In genomic region chr10:3099291-3100092, GRCh38 we compare ENCODE assay signal across 13 cellular contexts. TPM values are rescaled to one million over a fixed set of nuclear protein-coding genes. Genes with fewer than 3 reads are reported as not detected.
A peak's percentile ranks its signal among the peaks of the same experiment; 100 is the strongest.
DNase-seq lines count a peak whose midpoint lies in the region; ATAC-seq and TF ChIP-seq lines count a peak whose summit lies in the region.
"Had no signal": no experiment of that assay in that cellular context is flagged by ENCODE, and none has a peak within 500 bp of the region (broad histone marks: within the 10 kb centered on the region; RNA-seq: fewer than 3 reads in every experiment).

No MANE protein-coding gene starts in this region.

- peaks cover 62% of the 10 kb centered on the region for H3K36me3 Mint-ChIP-seq in activated CD4-positive, alpha-beta T cell treated with anti-CD3 and anti-CD28 coated beads, Interleukin-2, amount 10 ng/mL, durations not matched to agents 24 days and 14 days (ENCODE audit: low read depth)

- in situ Hi-C loops in Panc1 (cut with HindIII; ENCODE audit: low pct_unique_long_range_greater_than_20kb, low sequenced_read_pairs), result no loop called here

- H3K27ac ChIP-seq in Panc1 (ENCODE audit: low read length), result peak overlapping the region; percentile 40; the same call in 1 of the 2 replicates
- H3K27ac ChIP-seq: spleen had no signal

- H3K36me3 ChIP-seq in Panc1 (ENCODE audit: control insufficient read depth, insufficient read depth, low read length), result peaks cover 7% of the 10 kb centered on the region

- peaks cover 25% of the 10 kb centered on the region for H3K4me1 Mint-ChIP-seq in activated CD4-positive, alpha-beta T cell treated with anti-CD3 and anti-CD28 coated beads, Interleukin-2, amount 10 ng/mL, durations not matched to agents 24 days and 14 days

- no peak overlapping the region for H3K4me3 Mint-ChIP-seq in activated CD4-positive, alpha-beta T cell treated with anti-CD3 and anti-CD28 coated beads, Interleukin-2, amount 10 ng/mL, durations not matched to agents 24 days and 14 days
- H3K4me3 Mint-ChIP-seq: activated naive CD8-positive, alpha-beta T cell treated with anti-CD3 and anti-CD28 coated beads, Interleukin-2, amount 10 ng/mL, durations not matched to agents 7 days and 5 days; B cell had no signal

- H3K9me3 ChIP-seq in Panc1 (ENCODE audit: control insufficient read depth, insufficient read depth, low read depth, low read length), result no peaks in the 10 kb centered on the region
- H3K9me3 ChIP-seq: spleen had no signal

- BruUV-seq in Panc1 (replicated peaks; lab: Mats Ljungman, UMichigan), result no TSS peak

- CTCF ChIA-PET in Panc1 (lab: Charles Lee), result no interaction called here

- peaks cover 24% of the 10 kb centered on the region for H3K4me1 ChIP-seq in Panc1 (ENCODE audit: control insufficient read depth, insufficient read depth, low read length)

- no peaks in the 10 kb centered on the region for H3K27me3 ChIP-seq in Panc1 (ENCODE audit: control insufficient read depth, insufficient read depth, low read length)
- H3K27me3 ChIP-seq: spleen had no signal

- H3K27ac Mint-ChIP-seq in activated CD4-positive, alpha-beta T cell treated with anti-CD3 and anti-CD28 coated beads, Interleukin-2, amount 10 ng/mL, durations not matched to agents 24 days and 14 days, result peak overlapping the region; percentile 40
- H3K27ac Mint-ChIP-seq: activated naive CD8-positive, alpha-beta T cell treated with anti-CD3 and anti-CD28 coated beads, Interleukin-2, amount 10 ng/mL, durations not matched to agents 7 days and 5 days; B cell had no signal

- H3K27me3 Mint-ChIP-seq in activated CD4-positive, alpha-beta T cell treated with anti-CD3 and anti-CD28 coated beads, Interleukin-2, amount 10 ng/mL, durations not matched to agents 24 days and 14 days, result no peaks in the 10 kb centered on the region
- H3K27me3 Mint-ChIP-seq: activated naive CD8-positive, alpha-beta T cell treated with anti-CD3 and anti-CD28 coated beads, Interleukin-2, amount 10 ng/mL, durations not matched to agents 7 days and 5 days; B cell had no signal

- ATAC-seq in Panc1, result no peak
- no peak for ATAC-seq in HG02970 (IDR thresholded peaks at IDR 0.05; ENCODE audit: low FRiP score, unreplicated experiment)

- no peaks in the 10 kb centered on the region for H3K9me3 Mint-ChIP-seq in activated CD4-positive, alpha-beta T cell treated with anti-CD3 and anti-CD28 coated beads, Interleukin-2, amount 10 ng/mL, durations not matched to agents 24 days and 14 days
- H3K9me3 Mint-ChIP-seq: activated naive CD8-positive, alpha-beta T cell treated with anti-CD3 and anti-CD28 coated beads, Interleukin-2, amount 10 ng/mL, durations not matched to agents 7 days and 5 days had no signal

- no peak for DNase-seq in activated CD4-positive, alpha-beta T cell treated with anti-CD3 and anti-CD28 coated beads, Interleukin-2, amount 10 ng/mL, durations not matched to agents 24 days and 14 days
- DNase-seq in activated CD4-positive, alpha-beta T cell treated with anti-CD3 and anti-CD28 coated beads for 48 hours, result no peak
- DNase-seq in Panc1 (ENCODE audit: low read depth, low spot score) (no peak), epithelial cell of esophagus (ENCODE audit: low read depth) (peak; percentile 86), skeletal muscle cell (ENCODE audit: low read depth) (peak; percentile 79), islet precursor cell (no peak), germinal center (ENCODE audit: low spot score) (no peak)
- DNase-seq: activated naive CD8-positive, alpha-beta T cell treated with anti-CD3 and anti-CD28 coated beads, Interleukin-2, amount 10 ng/mL, durations not matched to agents 7 days and 5 days; erythroblast; NCI-H69; spleen had no signal

- POLR2A ChIA-PET in Panc1 (lab: Charles Lee), result no interaction called here

- TF ChIP-seq CTCF in Panc1 (IDR thresholded peaks at IDR 0.05), result no peak
- TF ChIP-seq CTCF in epithelial cell of esophagus (IDR thresholded peaks at IDR 0.05; ENCODE audit: insufficient read depth, low read depth, low read length, missing control alignments), result no peak

- intact Hi-C loops in activated CD4-positive, alpha-beta T cell treated with anti-CD3 and anti-CD28 coated beads, Interleukin-2, amount 10 ng/mL, durations not matched to agents 24 days and 14 days (cut with micrococcal nuclease), result no loop called here
- intact Hi-C loops in Panc1 (cut with micrococcal nuclease; ENCODE audit: unreplicated experiment), result no loop called here

- H3K4me3 ChIP-seq in Panc1 (ENCODE audit: low read depth in 2 of 2, low read length in 2 of 2) (no peak overlapping the region), epithelial cell of esophagus (ENCODE audit: low read length) (no peak overlapping the region), skeletal muscle cell (ENCODE audit: low read depth, low read length) (no peak overlapping the region)
- H3K4me3 ChIP-seq: spleen had no signal

RNA-seq across cellular contexts. Expression of gene PFKP, which starts 32.1 kb away (rescaled TPM):
- total RNA-seq in activated CD4-positive, alpha-beta T cell treated with anti-CD3 and anti-CD28 coated beads, Interleukin-2, amount 10 ng/mL, durations not matched to agents 24 days and 14 days, result 284 and 294 TPM in 2 replicates
- total RNA-seq in Panc1 (2021; ENCODE audit: unreplicated experiment), result 232 TPM
- 436 TPM for polyA plus RNA-seq in Panc1 (2012; ENCODE audit: insufficient read length)

Comparison
In these comparisons a context has a peak if more than half of its experiments do, and no peak if none do; other contexts are left out.
1. DNase-seq: peak in epithelial cell of esophagus (single experiment) and skeletal muscle cell (single experiment); none in activated CD4-positive, alpha-beta T cell treated with anti-CD3 and anti-CD28 coated beads, Interleukin-2, amount 10 ng/mL, durations not matched to agents 24 days and 14 days (single experiment), activated CD4-positive, alpha-beta T cell treated with anti-CD3 and anti-CD28 coated beads for 48 hours (single experiment), Panc1 (single experiment), islet precursor cell (single experiment) and germinal center (single experiment).